18 cellular contexts compared by ENCODE assay signal in the genomic region with DNA sequence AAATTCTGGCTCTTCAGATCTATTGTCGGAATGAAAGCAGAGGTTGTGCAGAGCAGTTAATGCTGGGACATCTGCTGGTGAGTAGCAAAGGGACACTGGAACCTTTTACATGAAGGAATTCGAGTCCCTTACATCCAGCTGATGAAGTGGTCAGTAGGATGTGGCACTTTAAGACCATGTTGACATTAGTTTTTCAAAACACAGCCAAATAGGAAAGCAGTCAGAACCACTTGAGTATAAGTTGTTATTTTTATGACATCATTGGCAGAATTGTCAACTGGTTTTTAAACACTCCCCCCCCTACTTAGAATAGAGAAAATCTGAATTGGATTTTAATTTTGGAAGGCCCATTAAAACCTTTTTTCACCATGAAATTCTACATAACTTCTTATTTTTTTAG. TPM values are rescaled to one million over a fixed set of nuclear protein-coding genes. Genes with fewer than 3 reads are reported as not detected.
"Had no signal": no experiment of that assay in that cellular context is flagged by ENCODE, and none has a peak within 500 bp of the region (broad histone marks: within the 10 kb centered on the region; RNA-seq: fewer than 3 reads in every experiment).

No MANE protein-coding gene starts in this region.

- H3K4me1 ChIP-seq: breast epithelium, suprapubic skin had no signal

- H3K4me1 Mint-ChIP-seq: memory B cell had no signal

- H3K9me3 Mint-ChIP-seq: activated CD4-positive, alpha-beta memory T cell treated with anti-CD3 and anti-CD28 coated beads, Interleukin-2, amount 10 ng/mL, durations not matched to agents 7 days and 5 days; dendritic cell treated with granulocyte-macrophage colony-stimulating factor and Interleukin-4, amounts not matched to agents 40 ng/mL and 50 ng/mL, for 4 days; effector memory CD8-positive, alpha-beta T cell; memory B cell; naive thymus-derived CD8-positive, alpha-beta T cell had no signal

- H3K27me3 Mint-ChIP-seq: activated CD4-positive, alpha-beta memory T cell treated with anti-CD3 and anti-CD28 coated beads, Interleukin-2, amount 10 ng/mL, durations not matched to agents 7 days and 5 days; dendritic cell treated with granulocyte-macrophage colony-stimulating factor and Interleukin-4, amounts not matched to agents 40 ng/mL and 50 ng/mL, for 4 days; effector memory CD8-positive, alpha-beta T cell; memory B cell; naive thymus-derived CD8-positive, alpha-beta T cell; T-helper 17 cell had no signal

- H3K27me3 ChIP-seq: breast epithelium, heart left ventricle, suprapubic skin, upper lobe of left lung had no signal

- H3K27ac ChIP-seq: breast epithelium, epithelial cell of prostate, heart left ventricle, left ventricle myocardium inferior, suprapubic skin, upper lobe of left lung had no signal

- H3K4me3 Mint-ChIP-seq: activated CD4-positive, alpha-beta memory T cell treated with anti-CD3 and anti-CD28 coated beads, Interleukin-2, amount 10 ng/mL, durations not matched to agents 7 days and 5 days; dendritic cell treated with granulocyte-macrophage colony-stimulating factor and Interleukin-4, amounts not matched to agents 40 ng/mL and 50 ng/mL, for 4 days; effector memory CD8-positive, alpha-beta T cell; memory B cell; naive thymus-derived CD8-positive, alpha-beta T cell had no signal

- H3K9me3 ChIP-seq: breast epithelium, heart left ventricle, left ventricle myocardium inferior, suprapubic skin, upper lobe of left lung had no signal

- DNase-seq: activated CD4-positive, alpha-beta memory T cell treated with anti-CD3 and anti-CD28 coated beads, Interleukin-2, amount 10 ng/mL, durations not matched to agents 7 days and 5 days; activated CD4-positive, alpha-beta T cell treated with anti-CD3 and anti-CD28 coated beads for 4 hours; anterior cingulate cortex; cerebellar nuclear complex; effector memory CD8-positive, alpha-beta T cell; heart left ventricle; left ventricle myocardium inferior; naive thymus-derived CD8-positive, alpha-beta T cell; stimulated activated CD4-positive, alpha-beta T cell treated with anti-CD3 and anti-CD28 coated beads, Interleukin-2, amount 100 ng/mL, for 48 hours; stimulated activated naive CD8-positive, alpha-beta T cell treated with anti-CD3 and anti-CD28 coated beads, Interleukin-15, Interleukin-2, amounts not matched to agents 100 U/mL and 50 U/mL, for 24 hours; T-helper 17 cell had no signal

- H3K36me3 ChIP-seq: breast epithelium had no signal

- H3K27ac Mint-ChIP-seq: activated CD4-positive, alpha-beta memory T cell treated with anti-CD3 and anti-CD28 coated beads, Interleukin-2, amount 10 ng/mL, durations not matched to agents 7 days and 5 days; dendritic cell treated with granulocyte-macrophage colony-stimulating factor and Interleukin-4, amounts not matched to agents 40 ng/mL and 50 ng/mL, for 4 days; effector memory CD8-positive, alpha-beta T cell; T-helper 17 cell had no signal

- H3K4me3 ChIP-seq: breast epithelium, heart left ventricle, left ventricle myocardium inferior, suprapubic skin, upper lobe of left lung had no signal

- ATAC-seq: effector memory CD8-positive, alpha-beta T cell; heart left ventricle; naive thymus-derived CD8-positive, alpha-beta T cell; stimulated activated naive CD8-positive, alpha-beta T cell treated with anti-CD3 and anti-CD28 coated beads, Interleukin-15, Interleukin-2, amounts not matched to agents 100 U/mL and 50 U/mL, for 24 hours; T-helper 17 cell had no signal

RNA-seq across cellular contexts. Expression of a gene that starts 46.8 kb away (rescaled TPM):
- total RNA-seq: left ventricle myocardium inferior had no signal
- polyA plus RNA-seq: fibroblast of lung had no signal
